14 cellular contexts compared by ENCODE assay signal in genomic region chr2:240297553-240298315, GRCh38.
"Had no signal": no experiment of that assay in that cellular context is flagged by ENCODE, and none has a peak within 500 bp of the region (broad histone marks: within the 10 kb centered on the region; RNA-seq: fewer than 3 reads in every experiment).

No MANE protein-coding gene starts in this region.

- DNase-seq: activated CD4-positive, alpha-beta T cell treated with anti-CD3 and anti-CD28 coated beads for 1 hour; activated naive CD4-positive, alpha-beta T cell treated with anti-CD3 and anti-CD28 coated beads for 36 hours; activated T-cell treated with anti-CD3 and anti-CD28 coated beads, Interleukin-2, amount 50 U/mL, for 1 hour; brain microvascular endothelial cell; effector CD4-positive, alpha-beta T cell; mesendoderm; naive thymus-derived CD4-positive, alpha-beta T cell; stimulated activated naive CD4-positive, alpha-beta T cell treated with Interleukin-2 at 50 U/mL for 16 hours; T-helper 2 cell; thyroid gland; WERI-Rb-1 had no signal

- H3K36me3 Mint-ChIP-seq: naive thymus-derived CD4-positive, alpha-beta T cell had no signal

- H3K4me1 ChIP-seq: thyroid gland had no signal

- H3K9me3 Mint-ChIP-seq: activated naive CD4-positive, alpha-beta T cell treated with anti-CD3 and anti-CD28 coated beads for 36 hours; activated T-helper 17 cell treated with anti-CD3 and anti-CD28 coated beads, Interleukin-2, amount 50 U/mL, for 72 hours; central memory CD8-positive, alpha-beta T cell had no signal

- H3K27me3 ChIP-seq: brain microvascular endothelial cell, gastrocnemius medialis, thyroid gland had no signal

- ATAC-seq: activated T-helper 17 cell treated with anti-CD3 and anti-CD28 coated beads, Interleukin-2, amount 50 U/mL, for 72 hours; naive thymus-derived CD4-positive, alpha-beta T cell had no signal

- H3K4me3 Mint-ChIP-seq: activated naive CD4-positive, alpha-beta T cell treated with anti-CD3 and anti-CD28 coated beads for 36 hours; activated T-helper 17 cell treated with anti-CD3 and anti-CD28 coated beads, Interleukin-2, amount 50 U/mL, for 72 hours; central memory CD8-positive, alpha-beta T cell; naive thymus-derived CD4-positive, alpha-beta T cell had no signal

- H3K27ac Mint-ChIP-seq: activated naive CD4-positive, alpha-beta T cell treated with anti-CD3 and anti-CD28 coated beads for 36 hours; activated T-helper 17 cell treated with anti-CD3 and anti-CD28 coated beads, Interleukin-2, amount 50 U/mL, for 72 hours; naive thymus-derived CD4-positive, alpha-beta T cell had no signal

- H3K36me3 ChIP-seq: brain microvascular endothelial cell, gastrocnemius medialis, thyroid gland, WERI-Rb-1 had no signal

- H3K4me1 Mint-ChIP-seq: activated T-helper 17 cell treated with anti-CD3 and anti-CD28 coated beads, Interleukin-2, amount 50 U/mL, for 72 hours; central memory CD8-positive, alpha-beta T cell; naive thymus-derived CD4-positive, alpha-beta T cell had no signal

- H3K4me3 ChIP-seq: gastrocnemius medialis, thyroid gland had no signal

- H3K9me3 ChIP-seq: gastrocnemius medialis, thyroid gland had no signal

- H3K27ac ChIP-seq: brain microvascular endothelial cell, gastrocnemius medialis, thyroid gland, WERI-Rb-1 had no signal
